ENCODE assay signal across 8 cellular contexts in genomic region chr21:42654179-42654912, GRCh38. TPM values are rescaled to one million over a fixed set of nuclear protein-coding genes. Genes with fewer than 3 reads are reported as not detected.
DNase-seq lines count a peak whose midpoint lies in the region; FAIRE-seq lines count a peak whose summit lies in the region.

No MANE protein-coding gene starts in this region.

- H2AK5ac ChIP-seq in mesendoderm (ENCODE audit: low read length): no peak overlapping the region

- H3K79me1 ChIP-seq in mesendoderm (ENCODE audit: low read length): peaks cover 20% of the 10 kb centered on the region

- no peak overlapping the region for H2BK15ac ChIP-seq in mesendoderm (replicated peaks; ENCODE audit: low read depth)

- no peaks in the 10 kb centered on the region for H3K36me3 ChIP-seq in mesendoderm (ENCODE audit: control insufficient read depth, insufficient read depth, low read length)

- no peak overlapping the region for H2BK120ac ChIP-seq in mesendoderm (ENCODE audit: low read depth, low read length)

- WGBS in mesendoderm (ENCODE audit: extremely low coverage, insufficient coverage, low lambda C conversion rate): no CpG with 5 or more reads among the region's 45 CpGs

- peaks cover 50% of the 10 kb centered on the region for H3K79me2 ChIP-seq in mesendoderm (ENCODE audit: control insufficient read depth, insufficient read depth, low read length)

- no peak overlapping the region for H4K5ac ChIP-seq in mesendoderm (ENCODE audit: low read length)

- H3K56ac ChIP-seq in mesendoderm (ENCODE audit: low read length): peak overlapping the region; percentile 91

- H3K27ac ChIP-seq in mesendoderm (ENCODE audit: low read depth, low read length): peak overlapping the region; percentile 81

- H3K18ac ChIP-seq in mesendoderm (ENCODE audit: low read length): peak overlapping the region; percentile 82

- peak overlapping the region; percentile 87 for H3K9ac ChIP-seq in mesendoderm (ENCODE audit: low read length)

- H3K4me2 ChIP-seq in mesendoderm (ENCODE audit: low read length): peak overlapping the region; percentile 27

- no peak overlapping the region for H4K8ac ChIP-seq in mesendoderm (ENCODE audit: low read depth, low read length)

- H3K23ac ChIP-seq in mesendoderm (ENCODE audit: low read length): peak overlapping the region; percentile 17

- peak; percentile 12 for DNase-seq in NOMO-1 treated with DMSO at 0.1 percent for 48 hours (lab: John Stamatoyannopoulos, UW; ENCODE audit: unreplicated experiment)
- DNase-seq in NOMO-1 (lab: John Stamatoyannopoulos, UW; ENCODE audit: unreplicated experiment in 2 of 2): no peak
- peak; percentile 15 for DNase-seq in NCI-H446 treated with DMSO at 0.1 percent for 48 hours (lab: John Stamatoyannopoulos, UW)
- peak; percentile 38 for DNase-seq in astrocyte of the hippocampus (ENCODE audit: low read depth, low spot score)
- DNase-seq in mesendoderm: peak; percentile 78
- peak; percentile 61 for DNase-seq in urothelium cell line (ENCODE audit: low spot score)
- DNase-seq in RKO (ENCODE audit: low spot score): no peak
- DNase-seq in cerebellar nuclear complex (lab: John Stamatoyannopoulos, UW): no peak

- H2BK5ac ChIP-seq in mesendoderm (ENCODE audit: low read length): no peak overlapping the region

- H3K4ac ChIP-seq in mesendoderm (ENCODE audit: low read depth, low read length): peak overlapping the region; percentile 77

- no peaks in the 10 kb centered on the region for H3K27me3 ChIP-seq in mesendoderm (ENCODE audit: insufficient read depth, low read length, poor library complexity)

- no peak for FAIRE-seq in urothelium cell line (lab: Jason Lieb, UNC)

- peaks cover 11% of the 10 kb centered on the region for H3K4me1 ChIP-seq in mesendoderm (ENCODE audit: control insufficient read depth, low read depth, low read length)

- H3K4me3 ChIP-seq in mesendoderm (ENCODE audit: low read length): peak overlapping the region; percentile 78

RNA-seq across cellular contexts. Expression of gene PDE9A, which starts 0.9 kb away (rescaled TPM):
- 36.9 TPM for polyA plus RNA-seq in mesendoderm (2013, experiment 1 of 2)
- 38.7 TPM for polyA plus RNA-seq in mesendoderm (2013, experiment 2 of 2)

Comparison
In these comparisons a context has a peak if more than half of its experiments do, and no peak if none do; other contexts are left out.
1. DNase-seq: peak in NOMO-1 treated with DMSO at 0.1 percent for 48 hours (single experiment), NCI-H446 treated with DMSO at 0.1 percent for 48 hours (single experiment), astrocyte of the hippocampus (single experiment), mesendoderm (single experiment) and urothelium cell line (single experiment); none in NOMO-1 (0 of 2), RKO (single experiment) and cerebellar nuclear complex (0 of 2).